ENCODE assay signal across 9 cellular contexts in the genomic region with DNA sequence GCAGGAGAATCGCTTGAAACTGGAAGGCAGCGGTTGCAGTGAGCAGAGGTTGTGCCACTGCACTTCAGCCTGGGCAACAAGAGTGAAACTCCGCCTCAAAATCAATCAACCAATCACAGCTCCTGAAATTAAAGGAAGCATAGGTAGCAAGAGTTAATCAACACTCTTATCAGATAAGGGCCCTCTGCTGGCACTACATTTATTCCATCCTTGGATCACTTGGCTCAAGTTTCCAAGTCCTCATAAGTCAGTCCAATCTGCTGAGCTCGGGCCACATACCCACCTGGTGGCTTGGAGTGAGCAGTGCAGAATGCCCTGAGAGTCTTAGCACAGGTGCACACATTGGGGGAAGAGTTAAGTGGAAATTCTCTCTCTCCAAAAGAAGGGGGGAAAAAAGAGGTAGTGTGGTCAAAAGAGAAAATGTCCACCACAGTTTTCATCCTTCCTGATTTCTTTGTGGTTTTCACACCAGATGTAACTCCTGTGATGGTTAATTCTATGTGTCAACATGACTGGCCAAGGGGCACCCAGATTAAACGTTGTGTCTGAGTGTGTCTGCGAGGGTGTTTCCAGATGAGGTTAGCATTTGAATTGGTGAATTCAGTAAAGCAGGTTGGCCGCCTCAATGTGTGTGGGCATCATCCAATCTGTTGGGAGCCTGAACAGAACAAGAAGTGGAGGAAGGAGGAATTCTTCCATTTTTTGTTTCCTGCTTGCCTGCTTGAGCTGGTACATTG. TPM values are rescaled to one million over a fixed set of nuclear protein-coding genes. Genes with fewer than 3 reads are reported as not detected.
DNase-seq lines count a peak whose midpoint lies in the region; ATAC-seq, FAIRE-seq and TF ChIP-seq lines count a peak whose summit lies in the region.
"Had no signal": no experiment of that assay in that cellular context is flagged by ENCODE, and none has a peak within 500 bp of the region (broad histone marks: within the 10 kb centered on the region; RNA-seq: fewer than 3 reads in every experiment).

No MANE protein-coding gene starts in this region.

- no peak overlapping the region for H3K4me3 ChIP-seq in GM12875 (ENCODE audit: low read depth, low read length)
- no peak overlapping the region for H3K4me3 ChIP-seq in bronchial epithelial cell (ENCODE audit: low read depth, low read length)

- no peaks in the 10 kb centered on the region for H3K27me3 Mint-ChIP-seq in neural crest cell (ENCODE audit: low read depth)
- peaks cover 4% of the 10 kb centered on the region for H3K27me3 Mint-ChIP-seq in activated CD4-positive, alpha-beta T cell treated with anti-CD3 and anti-CD28 coated beads, Interleukin-2, amount 10 ng/mL, durations not matched to agents 7 days and 5 days

- H3K4me1 Mint-ChIP-seq in neural crest cell, result peaks cover 4% of the 10 kb centered on the region
- peaks cover 27% of the 10 kb centered on the region for H3K4me1 Mint-ChIP-seq in activated CD4-positive, alpha-beta T cell treated with anti-CD3 and anti-CD28 coated beads, Interleukin-2, amount 10 ng/mL, durations not matched to agents 7 days and 5 days

- CTCF ChIA-PET in activated CD4-positive, alpha-beta T cell treated with anti-CD3 and anti-CD28 coated beads, Interleukin-2, amount 10 ng/mL, durations not matched to agents 7 days and 5 days (lab: Charles Lee), result interaction anchor here (0.6 to 1.2 kb wide), 3 partner anchors 9 to 1890 kb away, joined by 3 to 4 read pairs (median 3); no protein-coding TSS in a partner anchor

- ATAC-seq in GM19023 (IDR thresholded peaks at IDR 0.05; ENCODE audit: unreplicated experiment), result no peak

- no peaks in the 10 kb centered on the region for H3K36me3 ChIP-seq in bronchial epithelial cell (ENCODE audit: control insufficient read depth, insufficient read depth, low read length)

- TF ChIP-seq CTCF in GM12875 (IDR thresholded peaks at IDR 0.05; ENCODE audit: borderline replicate concordance, insufficient read depth, low read depth, low read length) (0 out of 2 replicates have a peak, but pooled peaks have one; percentile 23), bronchial epithelial cell (IDR thresholded peaks at IDR 0.05; ENCODE audit: insufficient read depth, low read length, severe bottlenecking) (peak; percentile 29), neural crest cell (conservative IDR thresholded peaks at IDR 0.05) (peak; percentile 27)

- no peaks in the 10 kb centered on the region for H3K36me3 Mint-ChIP-seq in neural crest cell (ENCODE audit: low read depth)
- no peaks in the 10 kb centered on the region for H3K36me3 Mint-ChIP-seq in activated CD4-positive, alpha-beta T cell treated with anti-CD3 and anti-CD28 coated beads, Interleukin-2, amount 10 ng/mL, durations not matched to agents 7 days and 5 days (ENCODE audit: low read depth)
- H3K36me3 Mint-ChIP-seq: IgD-negative memory B cell had no signal

- no peaks in the 10 kb centered on the region for H3K27me3 ChIP-seq in bronchial epithelial cell (ENCODE audit: control insufficient read depth, insufficient read depth, low read length)

- DNase-seq in M059J (ENCODE audit: low read depth), result peak; percentile 71
- peak; percentile 56 for DNase-seq in bronchial epithelial cell (ENCODE audit: low read depth)
- no peak for DNase-seq in neural crest cell (ENCODE audit: low read depth, low spot score)
- DNase-seq in HuH-7.5 (ENCODE audit: low spot score), result no peak
- no peak for DNase-seq in activated CD4-positive, alpha-beta T cell treated with anti-CD3 and anti-CD28 coated beads, Interleukin-2, amount 10 ng/mL, durations not matched to agents 7 days and 5 days
- DNase-seq: activated CD8-positive, alpha-beta memory T cell treated with anti-CD3 and anti-CD28 coated beads for 24 hours had no signal

- POLR2A ChIA-PET in activated CD4-positive, alpha-beta T cell treated with anti-CD3 and anti-CD28 coated beads, Interleukin-2, amount 10 ng/mL, durations not matched to agents 7 days and 5 days (lab: Charles Lee), result no interaction called here

- FAIRE-seq in bronchial epithelial cell (lab: Jason Lieb, UNC), result no peak

- H3K4me3 Mint-ChIP-seq in neural crest cell, result no peak overlapping the region
- H3K4me3 Mint-ChIP-seq in activated CD4-positive, alpha-beta T cell treated with anti-CD3 and anti-CD28 coated beads, Interleukin-2, amount 10 ng/mL, durations not matched to agents 7 days and 5 days, result no peak overlapping the region
- H3K4me3 Mint-ChIP-seq: IgD-negative memory B cell had no signal

- no peak overlapping the region for H3K27ac Mint-ChIP-seq in neural crest cell (ENCODE audit: unreplicated experiment)
- no peak overlapping the region for H3K27ac Mint-ChIP-seq in activated CD4-positive, alpha-beta T cell treated with anti-CD3 and anti-CD28 coated beads, Interleukin-2, amount 10 ng/mL, durations not matched to agents 7 days and 5 days
- H3K27ac Mint-ChIP-seq: IgD-negative memory B cell had no signal

- H3K9me3 Mint-ChIP-seq in neural crest cell, result peaks cover 4% of the 10 kb centered on the region
- peaks cover 3% of the 10 kb centered on the region for H3K9me3 Mint-ChIP-seq in activated CD4-positive, alpha-beta T cell treated with anti-CD3 and anti-CD28 coated beads, Interleukin-2, amount 10 ng/mL, durations not matched to agents 7 days and 5 days

RNA-seq across cellular contexts. Expression of gene FAM8A1, which starts 14.2 kb away (rescaled TPM):
- total RNA-seq in M059J (2014; rRNA removed; shearing (Covaris generic)), result 13.0 and 19.7 TPM in 2 replicates
- total RNA-seq in bronchial epithelial cell (6.3 and 9.6 TPM in 2 replicates), neural crest cell (17.5 and 17.7 TPM in 2 replicates)
- total RNA-seq in activated CD4-positive, alpha-beta T cell treated with anti-CD3 and anti-CD28 coated beads, Interleukin-2, amount 10 ng/mL, durations not matched to agents 7 days and 5 days, result 10 to 100 TPM; 10.7 to 11.6 TPM

Comparison
In these comparisons a context has a peak if more than half of its experiments do, and no peak if none do; other contexts are left out.
1. DNase-seq: peak in M059J (single experiment) and bronchial epithelial cell (single experiment); none in neural crest cell (single experiment), HuH-7.5 (single experiment) and activated CD4-positive, alpha-beta T cell treated with anti-CD3 and anti-CD28 coated beads, Interleukin-2, amount 10 ng/mL, durations not matched to agents 7 days and 5 days (single experiment).
2. Peak in every context shown above with its lines, with median percentiles within 50 percentile points of each other: CTCF ChIP-seq.